ENCODE assay signal across 18 cellular contexts in the genomic region with DNA sequence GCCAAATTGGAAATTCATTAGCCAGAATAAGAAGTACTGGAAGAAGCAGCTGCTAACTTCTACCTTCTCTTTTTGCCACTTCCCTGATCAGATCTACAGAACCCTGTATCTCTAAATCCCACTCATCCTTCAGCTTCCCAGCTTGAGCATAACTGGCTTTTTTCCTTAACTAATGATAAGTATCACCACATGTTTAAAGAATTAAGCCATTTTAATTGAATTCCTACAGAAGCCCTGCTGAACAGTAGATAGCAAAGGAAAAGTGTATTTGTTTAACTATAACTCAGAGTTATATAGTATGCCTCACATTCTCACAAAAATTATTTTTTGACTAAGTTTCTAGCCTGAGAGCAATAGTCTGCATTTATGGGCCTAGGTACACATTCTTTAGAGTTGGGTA.
DNase-seq lines count a peak whose midpoint lies in the region; ATAC-seq and TF ChIP-seq lines count a peak whose summit lies in the region.
"Had no signal": no experiment of that assay in that cellular context is flagged by ENCODE, and none has a peak within 500 bp of the region (broad histone marks: within the 10 kb centered on the region; RNA-seq: fewer than 3 reads in every experiment).

No MANE protein-coding gene starts in this region.

- no peak; the same call in 1 of the 2 replicates for TF ChIP-seq RAD21 in SK-N-SH (IDR thresholded peaks at IDR 0.05; ENCODE audit: low read length)

- no peaks in the 10 kb centered on the region for H3K9me3 ChIP-seq in SK-N-SH
- H3K9me3 ChIP-seq in GM23248 (ENCODE audit: low read depth), result no peaks in the 10 kb centered on the region
- H3K9me3 ChIP-seq: Caco-2 had no signal

- H3K27me3 ChIP-seq in GM23338 (ENCODE audit: insufficient read depth) (no peaks in the 10 kb centered on the region), SK-N-SH (ENCODE audit: insufficient read depth) (no peaks in the 10 kb centered on the region), GM23248 (replicated peaks; ENCODE audit: insufficient read depth) (no peaks in the 10 kb centered on the region)
- H3K27me3 ChIP-seq: BLaER1 treated with 17β-estradiol and CSF1 and Interleukin-3, amounts not matched to agents 10 nM and 100 nM had no signal

- H3K36me3 Mint-ChIP-seq in GM23338 (ENCODE audit: low read depth), result peaks cover 6% of the 10 kb centered on the region; the same call in 1 of the 3 replicates
- H3K36me3 Mint-ChIP-seq in endothelial cell (ENCODE audit: low read depth, unreplicated experiment), result no peaks in the 10 kb centered on the region
- H3K36me3 Mint-ChIP-seq: CD8-positive, alpha-beta T cell had no signal

- TF ChIP-seq CTCF in GM23338 (conservative IDR thresholded peaks at IDR 0.05; ENCODE audit: low read depth in 2 of 2) (no peak), SK-N-SH (IDR thresholded peaks at IDR 0.05) (no peak), endothelial cell (IDR thresholded peaks at IDR 0.05; ENCODE audit: unreplicated experiment) (no peak)

- H2AFZ ChIP-seq in GM23338 (no peak overlapping the region), SK-N-SH (ENCODE audit: low read depth) (no peak overlapping the region), GM23248 (no peak overlapping the region)

- H4K20me1 ChIP-seq in GM23338 (replicated peaks; ENCODE audit: insufficient read depth) (no peaks in the 10 kb centered on the region), SK-N-SH (ENCODE audit: insufficient read depth) (no peaks in the 10 kb centered on the region), GM23248 (ENCODE audit: insufficient read depth) (no peaks in the 10 kb centered on the region)

- ATAC-seq in GM23338 (no peak), HG03159 (IDR thresholded peaks at IDR 0.05; ENCODE audit: unreplicated experiment) (no peak)
- ATAC-seq: A549; CD8-positive, alpha-beta T cell had no signal

- H3K4me1 ChIP-seq in GM23338 (ENCODE audit: insufficient read depth) (peaks cover 26% of the 10 kb centered on the region; the same call in 1 of the 2 replicates), SK-N-SH (ENCODE audit: control insufficient read depth in 1 of 2, insufficient read depth in 2 of 2, low read depth in 1 of 2, low read length in 1 of 2) (peaks cover 0 to 2% of the 10 kb centered on the region in 2 experiments; a peak in 1 of 4 replicates), GM23248 (ENCODE audit: insufficient read depth) (no peaks in the 10 kb centered on the region)
- H3K4me1 ChIP-seq: A549, Caco-2 had no signal

- H3K9ac ChIP-seq in SK-N-SH (no peak overlapping the region), GM23248 (no peak overlapping the region)
- H3K9ac ChIP-seq: BLaER1 treated with 17β-estradiol and CSF1 and Interleukin-3, amounts not matched to agents 10 nM and 100 nM had no signal

- H3K36me3 ChIP-seq in GM23338 (ENCODE audit: insufficient read depth) (no peaks in the 10 kb centered on the region), SK-N-SH (replicated peaks in 1 of 2; ENCODE audit: control insufficient read depth in 1 of 2, insufficient read depth in 2 of 2, low read length in 1 of 2) (no peaks in the 10 kb centered on the region), GM23248 (ENCODE audit: low read depth) (no peaks in the 10 kb centered on the region)
- H3K36me3 ChIP-seq: BLaER1 treated with 17β-estradiol and CSF1 and Interleukin-3, amounts not matched to agents 10 nM and 100 nM had no signal

- H3K27ac Mint-ChIP-seq in GM23338 (peak overlapping the region; percentile 58), endothelial cell (ENCODE audit: unreplicated experiment) (no peak overlapping the region)
- H3K27ac Mint-ChIP-seq: B cell; CD4-positive, alpha-beta T cell; CD8-positive, alpha-beta T cell had no signal

- in situ Hi-C loops in GM23248 (cut with MboI), result no loop called here

- H3K79me2 ChIP-seq in GM23338 (replicated peaks; ENCODE audit: insufficient read depth) (peaks cover 13% of the 10 kb centered on the region; the same call in 1 of the 2 replicates), SK-N-SH (ENCODE audit: insufficient read depth) (0 out of 2 replicates have a peak, but pooled peaks cover 5% of the 10 kb centered on the region), GM23248 (ENCODE audit: insufficient read depth) (0 out of 2 replicates have a peak, but pooled peaks cover 4% of the 10 kb centered on the region)

- H3K27ac ChIP-seq in GM23338 (ENCODE audit: low read depth), result no peak overlapping the region
- no peak overlapping the region for H3K27ac ChIP-seq in SK-N-SH (ENCODE audit: low read depth in 2 of 2, low read length in 1 of 2)
- H3K27ac ChIP-seq in GM23248, result no peak overlapping the region
- H3K27ac ChIP-seq: 22Rv1; A549; BLaER1 treated with 17β-estradiol and CSF1 and Interleukin-3, amounts not matched to agents 10 nM and 100 nM; C4-2B had no signal

- no peaks in the 10 kb centered on the region for H3K27me3 Mint-ChIP-seq in GM23338 (ENCODE audit: insufficient read depth, low read depth, poor library complexity)
- H3K27me3 Mint-ChIP-seq in endothelial cell (ENCODE audit: unreplicated experiment), result peaks cover 3% of the 10 kb centered on the region
- H3K27me3 Mint-ChIP-seq: B cell; CD4-positive, alpha-beta T cell had no signal

- POLR2A ChIA-PET in SK-N-SH (lab: Yijun Ruan, JAX), result no interaction called here

- peak in 1 of 2 experiments; percentile 46; a peak in 1 of 4 replicates for TF ChIP-seq EP300 in SK-N-SH (IDR thresholded peaks at IDR 0.05; ENCODE audit: borderline replicate concordance in 1 of 2, low read depth in 1 of 2, low read length in 1 of 2)

- H3K4me1 Mint-ChIP-seq in GM23338, result peaks cover 24% of the 10 kb centered on the region; the same call in 2 of the 3 replicates
- peaks cover 14% of the 10 kb centered on the region for H3K4me1 Mint-ChIP-seq in endothelial cell (ENCODE audit: unreplicated experiment)

- DNase-seq in GM23338 (ENCODE audit: low spot score), result no peak
- DNase-seq in NCI-H82 treated with DMSO at 0.1 percent for 48 hours (lab: John Stamatoyannopoulos, UW; ENCODE audit: unreplicated experiment), result peak; percentile 7
- peak; percentile 38 for DNase-seq in SK-N-SH
- DNase-seq in GM23248, result no peak
- DNase-seq in endothelial cell (ENCODE audit: low spot score), result no peak
- DNase-seq: AML-193; Caco-2; Calu3; CD4-positive, alpha-beta T cell; CD8-positive, alpha-beta T cell; DMS79 treated with DMSO at 0.1 percent for 48 hours; GF-D8 had no signal

- H3K9me3 Mint-ChIP-seq in GM23338 (no peaks in the 10 kb centered on the region; the same call in 2 of the 3 replicates), endothelial cell (ENCODE audit: unreplicated experiment) (no peaks in the 10 kb centered on the region)

- H3F3A ChIP-seq in GM23338 (replicated peaks; ENCODE audit: low read depth) (no peaks in the 10 kb centered on the region), SK-N-SH (replicated peaks; ENCODE audit: insufficient read depth) (no peaks in the 10 kb centered on the region), GM23248 (ENCODE audit: insufficient read depth) (no peaks in the 10 kb centered on the region)

- H3K9me2 ChIP-seq in GM23338 (ENCODE audit: insufficient read depth) (no peaks in the 10 kb centered on the region), SK-N-SH (no peaks in the 10 kb centered on the region), GM23248 (ENCODE audit: insufficient read depth) (no peaks in the 10 kb centered on the region)

- CTCF ChIA-PET in SK-N-SH (lab: Yijun Ruan, JAX), result interaction anchor here (1.1 kb wide), 1 partner anchor 11 kb away, joined by 3 read pairs; no protein-coding TSS in a partner anchor

- H3K4me3 ChIP-seq in GM23338 (no peak overlapping the region), SK-N-SH (ENCODE audit: low read depth in 2 of 2, low read length in 1 of 2) (no peak overlapping the region), GM23248 (no peak overlapping the region)
- H3K4me3 ChIP-seq: A549; BLaER1 treated with 17β-estradiol and CSF1 and Interleukin-3, amounts not matched to agents 10 nM and 100 nM had no signal

- no peak overlapping the region for H3K4me2 ChIP-seq in GM23338
- no peak overlapping the region for H3K4me2 ChIP-seq in SK-N-SH
- no peak overlapping the region for H3K4me2 ChIP-seq in GM23248 (ENCODE audit: unreplicated experiment)
- H3K4me2 ChIP-seq: A549; BLaER1 treated with 17β-estradiol and CSF1 and Interleukin-3, amounts not matched to agents 10 nM and 100 nM had no signal

- H3K4me3 Mint-ChIP-seq in GM23338, result no peak overlapping the region
- no peak overlapping the region for H3K4me3 Mint-ChIP-seq in endothelial cell (ENCODE audit: unreplicated experiment)
- H3K4me3 Mint-ChIP-seq: B cell; CD4-positive, alpha-beta T cell; CD8-positive, alpha-beta T cell had no signal

TF ChIP-seq in GM23338, 12 proteins besides CTCF, POLR2A, EP300 and RAD21 (continues in another document):
- no peak for TF ChIP-seq EZH2 (IDR thresholded peaks at IDR 0.05; ENCODE audit: low read depth, unreplicated experiment)
- TF ChIP-seq STAT1 (IDR thresholded peaks at IDR 0.05; ENCODE audit: unreplicated experiment), result no peak
- TF ChIP-seq CREB1 (CRISPR knock-in tag; IDR thresholded peaks at IDR 0.05; ENCODE audit: low read depth), result no peak
- no peak for TF ChIP-seq JUNB (IDR thresholded peaks at IDR 0.05; ENCODE audit: unreplicated experiment)
- TF ChIP-seq EZH2phosphoT487 (IDR thresholded peaks at IDR 0.05; ENCODE audit: unreplicated experiment), result no peak

TF ChIP-seq in SK-N-SH, 30 proteins besides CTCF, POLR2A, EP300 and RAD21 (continues in another document):
- no peak for TF ChIP-seq RXRA (IDR thresholded peaks at IDR 0.05; ENCODE audit: borderline replicate concordance, low read depth)
- no peak for TF ChIP-seq USF2 (IDR thresholded peaks at IDR 0.05; ENCODE audit: borderline replicate concordance, low read depth, low read length)
- no peak for TF ChIP-seq YY1 (IDR thresholded peaks at IDR 0.05; ENCODE audit: low read depth)
- peak; percentile 42; the same call in 1 of the 2 replicates for TF ChIP-seq GATA2 (CRISPR knock-in tag; IDR thresholded peaks at IDR 0.05)
- TF ChIP-seq NFIC (IDR thresholded peaks at IDR 0.05; ENCODE audit: borderline replicate concordance), result no peak
- TF ChIP-seq TAF1 (IDR thresholded peaks at IDR 0.05; ENCODE audit: borderline replicate concordance, low read depth, low read length), result no peak
- no peak for TF ChIP-seq MEF2A (IDR thresholded peaks at IDR 0.05; ENCODE audit: borderline replicate concordance, low read depth)
- no peak for TF ChIP-seq GABPA (IDR thresholded peaks at IDR 0.05; ENCODE audit: low read depth)
- no peak for TF ChIP-seq FOSL2 (IDR thresholded peaks at IDR 0.05; ENCODE audit: borderline replicate concordance, low read depth)

Comparison
In these comparisons a context has a peak if more than half of its experiments do, and no peak if none do; other contexts are left out.
1. DNase-seq: peak in NCI-H82 treated with DMSO at 0.1 percent for 48 hours (single experiment) and SK-N-SH (single experiment); none in GM23338 (single experiment), GM23248 (single experiment) and endothelial cell (single experiment).